8 cellular contexts compared by ENCODE assay signal in the genomic region with DNA sequence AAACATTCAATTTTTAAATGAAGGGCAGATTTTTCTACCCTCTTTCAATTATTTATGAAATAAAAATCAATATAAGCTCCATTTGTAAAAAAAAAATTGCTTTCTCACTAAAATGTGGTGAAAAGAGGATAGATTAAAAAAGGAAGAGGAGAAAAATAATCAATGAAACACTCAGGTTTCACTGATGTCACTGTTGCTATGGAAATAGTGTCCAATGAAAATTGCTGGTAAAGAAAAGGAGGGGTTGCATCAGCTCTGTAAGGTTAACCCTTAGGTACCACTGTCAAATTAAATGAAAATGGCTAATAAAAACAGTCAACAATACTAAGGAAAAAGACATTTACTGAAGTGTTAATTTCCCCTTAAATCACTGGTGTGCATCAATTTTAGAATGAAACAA.
DNase-seq lines count a peak whose midpoint lies in the region; ATAC-seq and TF ChIP-seq lines count a peak whose summit lies in the region.

No MANE protein-coding gene starts in this region.

- intact Hi-C loops in ovary (cut with DNase I), result no loop called here

- peaks cover 7% of the 10 kb centered on the region for H3K4me1 ChIP-seq in ovary (ENCODE audit: insufficient read depth)

- H3K36me3 ChIP-seq in ovary, result no peaks in the 10 kb centered on the region

- H3K27ac ChIP-seq in ovary, result peak overlapping the region in 1 of 2 donors; percentile 14

- H3K27me3 Mint-ChIP-seq in brain (peaks cover 4% of the 10 kb centered on the region), immature natural killer cell (ENCODE audit: low read depth in 3 of 3) (no peaks in the 10 kb centered on the region)

- DNase-seq in AG08395 (ENCODE audit: low spot score) (peak; percentile 74), NCI-H2227 (lab: John Stamatoyannopoulos, UW; ENCODE audit: unreplicated experiment) (peak; percentile 70), immature natural killer cell (peak; percentile 12 to 15 (median 15)), ovary (no peak), HuH-7.5 (ENCODE audit: low spot score) (no peak)

- no peaks in the 10 kb centered on the region for H3K27me3 ChIP-seq in ovary

- TF ChIP-seq EP300 in ovary (IDR thresholded peaks at IDR 0.05), result no peak

- H3K9me3 Mint-ChIP-seq in brain (no peaks in the 10 kb centered on the region), immature natural killer cell (no peaks in the 10 kb centered on the region)

- ATAC-seq in GM18868 (IDR thresholded peaks at IDR 0.05; ENCODE audit: unreplicated experiment) (peak; percentile 52), GM19397 (IDR thresholded peaks at IDR 0.05; ENCODE audit: unreplicated experiment) (no peak)

- H3K4me1 Mint-ChIP-seq in brain (peaks cover 69% of the 10 kb centered on the region), immature natural killer cell (peaks cover 2 to 19% of the 10 kb centered on the region in 2 donors)

- H3K4me3 Mint-ChIP-seq in brain, result peak overlapping the region; percentile 80 to 88 (median 87)
- H3K4me3 Mint-ChIP-seq in immature natural killer cell, result no peak overlapping the region

- H3K9me3 ChIP-seq in ovary, result no peaks in the 10 kb centered on the region

- H3K27ac Mint-ChIP-seq in brain (peak overlapping the region; percentile 64 to 93 (median 74)), immature natural killer cell (no peak overlapping the region)

- TF ChIP-seq CTCF in brain (conservative IDR thresholded peaks at IDR 0.05), result no peak
- no peak for TF ChIP-seq CTCF in ovary (IDR thresholded peaks at IDR 0.05)

- H3K4me3 ChIP-seq in ovary, result no peak overlapping the region

- no peak for TF ChIP-seq POLR2A in ovary (IDR thresholded peaks at IDR 0.05)

- H3K36me3 Mint-ChIP-seq in brain (peaks cover 5% of the 10 kb centered on the region), immature natural killer cell (peaks cover 16 to 41% (median 24%) of the 10 kb centered on the region in 3 donors)

Comparison
In these comparisons a context has a peak if more than half of its experiments do, and no peak if none do; other contexts are left out.
1. DNase-seq: peak in AG08395 (single experiment), NCI-H2227 (single experiment) and immature natural killer cell (3 of 3); none in ovary (0 of 5) and HuH-7.5 (single experiment).
2. H3K27ac Mint-ChIP-seq: peak in brain (5 of 5); none in immature natural killer cell (0 of 6).
3. H3K4me3 Mint-ChIP-seq: peak in brain (5 of 5); none in immature natural killer cell (0 of 5).